In the genomic region with DNA sequence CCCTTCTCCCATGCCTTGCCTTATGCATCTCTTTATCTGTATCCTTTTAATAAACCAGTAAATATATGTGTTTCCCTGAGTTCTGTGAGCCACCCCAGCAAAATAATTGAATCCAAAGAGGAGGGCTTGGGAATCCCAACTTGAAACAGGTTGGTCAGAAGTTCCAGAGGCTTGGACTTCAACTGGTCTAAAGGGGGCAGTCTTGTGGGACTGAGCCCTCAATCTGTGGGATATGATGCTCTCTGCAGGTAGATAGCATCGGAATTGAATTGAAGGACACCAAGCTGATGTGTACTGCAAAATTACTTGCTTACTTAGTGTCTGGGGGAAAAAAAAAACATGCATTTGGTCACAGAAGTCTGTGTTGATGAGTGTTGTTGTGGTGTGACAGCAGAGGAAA, we compare ENCODE assay signal across 25 cellular contexts.
DNase-seq lines count a peak whose midpoint lies in the region; ATAC-seq, FAIRE-seq and TF ChIP-seq lines count a peak whose summit lies in the region.
"Had no signal": no experiment of that assay in that cellular context is flagged by ENCODE, and none has a peak within 500 bp of the region (broad histone marks: within the 10 kb centered on the region; RNA-seq: fewer than 3 reads in every experiment).

No MANE protein-coding gene starts in this region.

- H3K27ac Mint-ChIP-seq in H9 (no peak overlapping the region), neural crest cell (ENCODE audit: unreplicated experiment) (peak overlapping the region; percentile 19)
- H3K27ac Mint-ChIP-seq: CD14-positive monocyte; CD4-positive, alpha-beta T cell; CD8-positive, alpha-beta memory T cell; HFFc6 had no signal

- H3K9me2 ChIP-seq in PC-3 (replicated peaks; ENCODE audit: low read length) = no peaks in the 10 kb centered on the region

- H2BK12ac ChIP-seq in H9 (ENCODE audit: insufficient read length, low read depth, low read length) = no peak overlapping the region
- no peak overlapping the region for H2BK12ac ChIP-seq in H1 (ENCODE audit: low read depth, low read length)

- no peak overlapping the region for H4K8ac ChIP-seq in H9 (replicated peaks; ENCODE audit: insufficient read length, low read depth, low read length)
- H4K8ac ChIP-seq in H1 (ENCODE audit: extremely low read depth, insufficient read depth, low read length) = no peak overlapping the region

- peak; percentile 38 to 48; a peak in 3 of 4 replicates for TF ChIP-seq RAD21 in H1 (IDR thresholded peaks at IDR 0.05 in 1 of 2, conservative IDR thresholded peaks at IDR 0.05 in 1 of 2; ENCODE audit: low read depth in 2 of 2, low read length in 2 of 2)

- H3K27me3 ChIP-seq in H9 (ENCODE audit: insufficient read depth, low read length) (no peaks in the 10 kb centered on the region), H1 (replicated peaks in 1 of 4; ENCODE audit: control insufficient read depth in 3 of 4, extremely low read depth in 1 of 4, insufficient read depth in 3 of 4, low read length in 3 of 4) (no peaks in the 10 kb centered on the region), iPS DF 6.9 (ENCODE audit: control insufficient read depth, insufficient read depth, low read length) (no peaks in the 10 kb centered on the region), PC-3 (ENCODE audit: low read length) (no peaks in the 10 kb centered on the region)
- H3K27me3 ChIP-seq: BE2C; BLaER1 treated with 17β-estradiol and CSF1 and Interleukin-3, amounts not matched to agents 10 nM and 100 nM had no signal

- H3K14ac ChIP-seq in H9 (ENCODE audit: insufficient read depth, low read length) = no peak overlapping the region
- H3K14ac ChIP-seq in H1 (ENCODE audit: insufficient read length) = no peak overlapping the region

- DNase-seq in H9 (peak; percentile 39), H1 (ENCODE audit: low read depth in 1 of 2, low spot score in 2 of 2) (no peak), iPS DF 6.9 (ENCODE audit: low read depth, low spot score) (peak; percentile 20), neural crest cell (ENCODE audit: low read depth, low spot score) (no peak), PC-3 (no peak), ecto neural progenitor cell (ENCODE audit: low spot score) (no peak)
- no peak for DNase-seq in activated naive CD4-positive, alpha-beta T cell (lab: John Stamatoyannopoulos, UW)
- DNase-seq: 8988T; ACHN; AML-193; BE2C; CD4-positive, alpha-beta T cell; CD8-positive, alpha-beta memory T cell; DMS 273 treated with DMSO at 0.1 percent for 48 hours; DMS79; EL; GDM1; HFFc6 had no signal

- no TSS peak for BruUV-seq in PC-3 (replicated peaks; lab: Mats Ljungman, UMichigan)

- H2AK5ac ChIP-seq in H9 (ENCODE audit: insufficient read length, low read length) (no peak overlapping the region), H1 (ENCODE audit: low read depth, low read length) (no peak overlapping the region)

- H2AFZ ChIP-seq in H9 (ENCODE audit: low read length) (no peak overlapping the region), H1 (ENCODE audit: low read length) (no peak overlapping the region), PC-3 (ENCODE audit: low read length) (no peak overlapping the region)

- H3K4me3 Mint-ChIP-seq in H9 (no peak overlapping the region), neural crest cell (no peak overlapping the region)
- H3K4me3 Mint-ChIP-seq: CD14-positive monocyte; CD4-positive, alpha-beta T cell; CD8-positive, alpha-beta memory T cell; HFFc6 had no signal

- H2BK15ac ChIP-seq in H9 (ENCODE audit: low read depth, low read length) = no peak overlapping the region
- H2BK15ac ChIP-seq in H1 (ENCODE audit: low read length) = no peak overlapping the region

- H3K18ac ChIP-seq in H9 (ENCODE audit: insufficient read length, low read depth, low read length) (no peak overlapping the region), H1 (ENCODE audit: extremely low read depth, low read length) (no peak overlapping the region)

- H3K4me1 ChIP-seq in H9 (ENCODE audit: insufficient read depth, low read length) (no peaks in the 10 kb centered on the region), H1 (replicated peaks in 1 of 4; ENCODE audit: control insufficient read depth in 3 of 4, insufficient read depth in 4 of 4, low read length in 3 of 4) (no peaks in the 10 kb centered on the region), iPS DF 6.9 (ENCODE audit: control insufficient read depth, insufficient read depth, low read length) (no peaks in the 10 kb centered on the region), PC-3 (ENCODE audit: insufficient read depth, low read length) (no peaks in the 10 kb centered on the region)
- H3K4me1 ChIP-seq: A549; BLaER1 treated with 17β-estradiol and CSF1 and Interleukin-3, amounts not matched to agents 10 nM and 100 nM; HAP-1 had no signal

- H2BK120ac ChIP-seq in H9 (ENCODE audit: low read depth, low read length, poor library complexity, severe bottlenecking) = no peak overlapping the region
- no peak overlapping the region for H2BK120ac ChIP-seq in H1 (replicated peaks; ENCODE audit: low read depth, low read length)

- no peaks in the 10 kb centered on the region for H3K79me2 ChIP-seq in H9 (ENCODE audit: insufficient read depth, low read length)
- no peaks in the 10 kb centered on the region for H3K79me2 ChIP-seq in H1 (ENCODE audit: control insufficient read depth in 1 of 2, insufficient read depth in 2 of 2, low read length in 2 of 2)
- H3K79me2 ChIP-seq in PC-3 (ENCODE audit: low read length) = no peaks in the 10 kb centered on the region

- ATAC-seq in PC-3 (no peak), HG02870 (IDR thresholded peaks at IDR 0.05; ENCODE audit: unreplicated experiment) (no peak)
- ATAC-seq: A549, GM12878 had no signal

- no peak for TF ChIP-seq EP300 in H1 (IDR thresholded peaks at IDR 0.05; ENCODE audit: borderline replicate concordance in 1 of 2, low read depth in 2 of 2, low read length in 2 of 2)

- no peak overlapping the region for H3K4ac ChIP-seq in H9 (ENCODE audit: low read depth, low read length)
- H3K4ac ChIP-seq in H1 (replicated peaks; ENCODE audit: insufficient read length, low read depth, low read length) = no peak overlapping the region

- no peak overlapping the region for H2BK5ac ChIP-seq in H9 (ENCODE audit: insufficient read length, low read length)
- H2BK5ac ChIP-seq in H1 (ENCODE audit: low read depth, low read length) = no peak overlapping the region

- no peak for FAIRE-seq in H1 (lab: Jason Lieb, UNC)
- FAIRE-seq: A549, D721Med, GM12878 had no signal

- POLR2A ChIA-PET in H1 (lab: Charles Lee; ENCODE audit: partially characterized antibody) = no interaction called here
- POLR2A ChIA-PET in PC-3 (lab: Charles Lee; ENCODE audit: unreplicated experiment) = no interaction called here

- H3K4me1 Mint-ChIP-seq in H9 (no peaks in the 10 kb centered on the region), neural crest cell (no peaks in the 10 kb centered on the region)
- H3K4me1 Mint-ChIP-seq: CD14-positive monocyte; CD8-positive, alpha-beta memory T cell had no signal

- H3K9me3 ChIP-seq in H9 (ENCODE audit: control insufficient read depth, low read depth, low read length) (no peaks in the 10 kb centered on the region), H1 (ENCODE audit: insufficient read depth in 2 of 2, low read depth in 1 of 2, low read length in 1 of 2) (no peaks in the 10 kb centered on the region), iPS DF 6.9 (ENCODE audit: control insufficient read depth, insufficient read depth, low read length) (no peaks in the 10 kb centered on the region), PC-3 (ENCODE audit: low read length) (no peaks in the 10 kb centered on the region)
- H3K9me3 ChIP-seq: A549; BE2C; BLaER1 treated with 17β-estradiol and CSF1 and Interleukin-3, amounts not matched to agents 10 nM and 100 nM; HAP-1 had no signal

- H3K27me3 Mint-ChIP-seq in H9 (ENCODE audit: low read depth) (no peaks in the 10 kb centered on the region), neural crest cell (ENCODE audit: low read depth) (no peaks in the 10 kb centered on the region)
- H3K27me3 Mint-ChIP-seq: CD4-positive, alpha-beta T cell; CD8-positive, alpha-beta memory T cell had no signal

- intact Hi-C loops in PC-3 (cut with micrococcal nuclease) = no loop called here

- WGBS in H9 (ENCODE audit: extremely low coverage, insufficient read length, low lambda C conversion rate) = no CpG with 5 or more reads among the region's 1 CpG
- 92% methylated on average over 1 of the region's 1 CpG; no CpG with 5 or more reads in 1 of the 2 experiments for WGBS in H1 (ENCODE audit: extremely low coverage in 1 of 2, insufficient coverage in 1 of 2, insufficient read length in 1 of 2, insufficient replicate concordance in 2 of 2, low coverage in 1 of 2, low lambda C conversion rate in 2 of 2, missing lambda C conversion rate in 1 of 2), 2 experiments
- no CpG with 5 or more reads among the region's 1 CpG for WGBS in iPS DF 6.9 (ENCODE audit: insufficient coverage, insufficient read length)

- H4K5ac ChIP-seq in H9 (ENCODE audit: insufficient read length, low read depth, low read length) (no peak overlapping the region), H1 (ENCODE audit: insufficient read length, low read depth, low read length) (no peak overlapping the region)

- no peaks in the 10 kb centered on the region for H4K20me1 ChIP-seq in H9 (ENCODE audit: control insufficient read depth, insufficient read depth, insufficient read length)
- H4K20me1 ChIP-seq in H1 (replicated peaks in 1 of 2; ENCODE audit: control insufficient read depth in 1 of 2, insufficient read depth in 2 of 2, low read length in 2 of 2) = no peaks in the 10 kb centered on the region
- H4K20me1 ChIP-seq in PC-3 (ENCODE audit: low read length) = no peaks in the 10 kb centered on the region
- H4K20me1 ChIP-seq: BLaER1 treated with 17β-estradiol and CSF1 and Interleukin-3, amounts not matched to agents 10 nM and 100 nM had no signal

- H4K91ac ChIP-seq in H9 (ENCODE audit: insufficient read length, low read depth, low read length) (no peak overlapping the region), H1 (replicated peaks; ENCODE audit: insufficient read length, low read length) (no peak overlapping the region)

- CTCF ChIA-PET in H1 (lab: Charles Lee; ENCODE audit: partially characterized antibody) (interaction anchor here (0.6 to 2.2 kb wide), 12 partner anchors 10 to 796 kb away, joined by 3 to 17 read pairs (median 4); no protein-coding TSS in a partner anchor), PC-3 (lab: Charles Lee) (no interaction called here)

- H3K36me3 Mint-ChIP-seq in H9 (ENCODE audit: insufficient read depth in 1 of 3, low read depth in 3 of 3) = no peaks in the 10 kb centered on the region
- no peaks in the 10 kb centered on the region for H3K36me3 Mint-ChIP-seq in neural crest cell (ENCODE audit: low read depth)
- H3K36me3 Mint-ChIP-seq: CD14-positive monocyte; CD8-positive, alpha-beta memory T cell had no signal

- H3K36me3 ChIP-seq in H1 (ENCODE audit: control insufficient read depth in 2 of 4, insufficient read depth in 4 of 4, low read length in 3 of 4) (no peaks in the 10 kb centered on the region), iPS DF 6.9 (ENCODE audit: control insufficient read depth, insufficient read depth, low read length) (no peaks in the 10 kb centered on the region), PC-3 (ENCODE audit: low read depth, low read length) (no peaks in the 10 kb centered on the region)
- H3K36me3 ChIP-seq: BE2C; BLaER1 treated with 17β-estradiol and CSF1 and Interleukin-3, amounts not matched to agents 10 nM and 100 nM; HAP-1 had no signal

- H3K56ac ChIP-seq in H9 (ENCODE audit: insufficient read length, low read depth, low read length) (no peak overlapping the region), H1 (replicated peaks; ENCODE audit: insufficient read length, low read depth, low read length) (no peak overlapping the region)

- TF ChIP-seq POLR2A in H1 (IDR thresholded peaks at IDR 0.05; ENCODE audit: control extremely low read depth in 1 of 2, low read depth in 2 of 2, low read length in 2 of 2) = no peak

- H3K4me2 ChIP-seq in H9 (ENCODE audit: insufficient read depth, insufficient read length, low read length) (no peak overlapping the region), H1 (ENCODE audit: insufficient read depth in 1 of 2, low read depth in 2 of 2, low read length in 2 of 2) (no peak overlapping the region), PC-3 (ENCODE audit: low read length) (no peak overlapping the region)
- H3K4me2 ChIP-seq: A549; BLaER1 treated with 17β-estradiol and CSF1 and Interleukin-3, amounts not matched to agents 10 nM and 100 nM had no signal

- TF ChIP-seq CTCF in H9 (conservative IDR thresholded peaks at IDR 0.05) (peak; percentile 53; the same call in 2 of the 3 replicates), H1 (IDR thresholded peaks at IDR 0.05; ENCODE audit: control extremely low read depth in 1 of 3, insufficient read depth in 1 of 3, low read depth in 1 of 3, low read length in 3 of 3) (peak in 2 of 3 experiments; percentile 36 to 57; a peak in 3 of 4 replicates), neural crest cell (conservative IDR thresholded peaks at IDR 0.05) (no peak), PC-3 (conservative IDR thresholded peaks at IDR 0.05; ENCODE audit: low read depth, low read length) (no peak)

- no peak overlapping the region for H3T11ph ChIP-seq in H9 (ENCODE audit: low read length)

- H3K4me3 ChIP-seq in H1 (ENCODE audit: extremely low read depth in 1 of 4, insufficient read depth in 2 of 4, low read depth in 3 of 4, low read length in 4 of 4) = no peak overlapping the region
- H3K4me3 ChIP-seq in iPS DF 6.9 (ENCODE audit: low read length) = no peak overlapping the region
- H3K4me3 ChIP-seq in PC-3 (ENCODE audit: low read length) = no peak overlapping the region
- H3K4me3 ChIP-seq: A549; BLaER1 treated with 17β-estradiol and CSF1 and Interleukin-3, amounts not matched to agents 10 nM and 100 nM; GM12878; HAP-1 had no signal

- H3K23ac ChIP-seq in H9 (ENCODE audit: insufficient read length, low read depth, low read length) (no peak overlapping the region), H1 (ENCODE audit: insufficient read length) (no peak overlapping the region)

- H3F3A ChIP-seq in PC-3 (ENCODE audit: low read length, unreplicated experiment) = no peaks in the 10 kb centered on the region

- H3K79me1 ChIP-seq in H9 (ENCODE audit: insufficient read depth, low read depth, low read length, poor library complexity, severe bottlenecking) (no peaks in the 10 kb centered on the region), H1 (ENCODE audit: low read depth, low read length) (no peaks in the 10 kb centered on the region)

- no peak overlapping the region for H3K27ac ChIP-seq in H9 (ENCODE audit: insufficient read length, low read depth, low read length)
- H3K27ac ChIP-seq in H1 (ENCODE audit: low read depth, low read length) = no peak overlapping the region
- no peak overlapping the region for H3K27ac ChIP-seq in iPS DF 6.9 (ENCODE audit: low read length)
- H3K27ac ChIP-seq in PC-3 (ENCODE audit: low read length) = no peak overlapping the region
- H3K27ac ChIP-seq: A549; BLaER1 treated with 17β-estradiol and CSF1 and Interleukin-3, amounts not matched to agents 10 nM and 100 nM had no signal

- H3K9me3 Mint-ChIP-seq in H9 (no peaks in the 10 kb centered on the region), neural crest cell (peaks cover 3% of the 10 kb centered on the region)
- H3K9me3 Mint-ChIP-seq: CD4-positive, alpha-beta T cell had no signal

- H3K9ac ChIP-seq in H9 (ENCODE audit: extremely low read depth, insufficient read length, low read length) (no peak overlapping the region), H1 (replicated peaks in 1 of 4; ENCODE audit: extremely low read depth in 1 of 4, low read depth in 3 of 4, low read length in 3 of 4) (no peak overlapping the region), PC-3 (ENCODE audit: low read length) (no peak overlapping the region)
- H3K9ac ChIP-seq: BLaER1 treated with 17β-estradiol and CSF1 and Interleukin-3, amounts not matched to agents 10 nM and 100 nM had no signal

- no peak overlapping the region for H2BK20ac ChIP-seq in H9 (ENCODE audit: low read depth, low read length, poor library complexity, severe bottlenecking)
- no peak overlapping the region for H2BK20ac ChIP-seq in H1 (ENCODE audit: low read length)

- H3K23me2 ChIP-seq in H9 (ENCODE audit: insufficient read length, low read depth, low read length, poor library complexity, severe bottlenecking) (no peaks in the 10 kb centered on the region), H1 (ENCODE audit: low read depth, low read length) (no peaks in the 10 kb centered on the region)

Comparison
In these comparisons a context has a peak if more than half of its experiments do, and no peak if none do; other contexts are left out.
1. DNase-seq: peak in H9 (single experiment) and iPS DF 6.9 (single experiment); none in H1 (0 of 2), neural crest cell (single experiment), PC-3 (single experiment), ecto neural progenitor cell (single experiment) and activated naive CD4-positive, alpha-beta T cell (0 of 4).
2. CTCF ChIP-seq: peak in H9 (single experiment) and H1 (2 of 3); none in neural crest cell (single experiment) and PC-3 (single experiment).